1 cellular context compared by ENCODE assay signal in the genomic region with DNA sequence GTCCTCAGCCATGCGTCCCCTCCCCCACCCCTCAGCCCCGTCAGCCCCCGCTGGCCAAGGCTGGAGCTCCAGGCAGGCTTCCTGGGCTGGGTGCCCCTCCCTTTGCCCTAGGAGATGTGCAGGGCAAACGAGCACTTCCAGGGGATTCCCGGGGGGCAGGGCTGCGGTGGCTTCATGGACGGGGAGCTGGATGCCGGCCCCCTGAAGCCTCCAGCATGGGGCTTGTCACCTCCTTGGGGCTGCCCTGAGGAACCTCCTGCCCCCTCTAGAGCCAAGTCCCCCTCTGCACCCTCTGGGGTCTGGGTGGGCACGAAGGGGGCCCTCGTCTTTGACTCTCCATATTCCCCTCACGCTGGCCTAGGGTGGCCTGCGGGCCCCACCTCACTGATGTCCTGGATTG.
TF ChIP-seq lines count a peak whose summit lies in the region.

No MANE protein-coding gene starts in this region.

TF ChIP-seq in HepG2, 621 proteins besides CTCF, POLR2A, EP300 and RAD21:
- TF ChIP-seq TRIM24 (CRISPR knock-in tag; IDR thresholded peaks at IDR 0.05) (no peak), MTA1 (CRISPR knock-in tag; IDR thresholded peaks at IDR 0.05; ENCODE audit: borderline replicate concordance) (0 out of 2 replicates have a peak, but pooled peaks have one; percentile 22)
TF ChIP-seq in HepG2: peak in this region for 1.
